Comparison of ENCODE assay signal across 20 cellular contexts in the genomic region with DNA sequence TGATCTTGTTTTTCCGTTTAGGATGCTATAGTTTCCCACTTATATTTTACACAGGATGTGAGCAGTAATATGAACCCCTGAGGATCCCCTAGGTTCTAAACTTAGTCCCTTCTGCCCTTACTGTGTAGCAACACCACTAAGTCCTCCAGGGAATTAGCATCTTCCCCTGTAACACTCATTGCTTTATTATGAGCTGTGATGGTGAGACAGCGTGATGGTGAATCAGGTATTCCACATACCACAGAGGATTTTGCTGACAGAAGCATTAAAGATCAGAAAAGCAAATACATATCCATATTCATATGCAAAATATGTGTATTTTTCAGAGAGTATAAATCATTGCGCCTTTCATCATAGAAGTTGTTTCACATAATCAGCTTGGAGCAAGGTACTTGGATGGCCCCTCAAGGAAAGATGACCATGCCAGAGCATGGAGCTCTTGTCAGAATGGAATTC.
DNase-seq lines count a peak whose midpoint lies in the region; ATAC-seq, FAIRE-seq and TF ChIP-seq lines count a peak whose summit lies in the region.
"Had no signal": no experiment of that assay in that cellular context is flagged by ENCODE, and none has a peak within 500 bp of the region (broad histone marks: within the 10 kb centered on the region; RNA-seq: fewer than 3 reads in every experiment).

No MANE protein-coding gene starts in this region.

- H3K9me3 Mint-ChIP-seq in natural killer cell treated with Interleukin-12 subunit alpha and Interleukin-12 subunit beta and Interleukin-15 and Interleukin-18, amount 100 ng/mL, for 72 hours = peaks cover 18% of the 10 kb centered on the region

- peaks cover 0 to 15% (median 11%) of the 10 kb centered on the region in 3 donors for H3K9me3 ChIP-seq in tibial artery

- H3K27ac Mint-ChIP-seq in natural killer cell treated with Interleukin-12 subunit alpha and Interleukin-12 subunit beta and Interleukin-15 and Interleukin-18, amount 100 ng/mL, for 72 hours = no peak overlapping the region
- H3K27ac Mint-ChIP-seq: activated CD8-positive, alpha-beta memory T cell treated with anti-CD3 and anti-CD28 coated beads, Interleukin-2, amount 10 ng/mL, durations not matched to agents 7 days and 5 days; activated naive CD4-positive, alpha-beta T cell treated with anti-CD3 and anti-CD28 coated beads, Interleukin-2, amount 50 U/mL, for 24 hours had no signal

- no peak for TF ChIP-seq CTCF in tibial artery (IDR thresholded peaks at IDR 0.05)

- H3K4me1 ChIP-seq in tibial artery = no peaks in the 10 kb centered on the region

- FAIRE-seq in RCC 7860 (lab: Jason Lieb, UNC) = no peak
- FAIRE-seq: D721Med, H1, islet of Langerhans had no signal

- intact Hi-C loops in tibial artery (cut with DNase I; ENCODE audit: low total_unique reads) = no loop called here

- peaks cover 0 to 13% of the 10 kb centered on the region in 2 donors for H3K27me3 Mint-ChIP-seq in natural killer cell treated with Interleukin-12 subunit alpha and Interleukin-12 subunit beta and Interleukin-15 and Interleukin-18, amount 100 ng/mL, for 72 hours
- H3K27me3 Mint-ChIP-seq: activated CD8-positive, alpha-beta memory T cell treated with anti-CD3 and anti-CD28 coated beads, Interleukin-2, amount 10 ng/mL, durations not matched to agents 7 days and 5 days had no signal

- no peaks in the 10 kb centered on the region for H3K36me3 Mint-ChIP-seq in natural killer cell treated with Interleukin-12 subunit alpha and Interleukin-12 subunit beta and Interleukin-15 and Interleukin-18, amount 100 ng/mL, for 72 hours
- H3K36me3 Mint-ChIP-seq: activated CD8-positive, alpha-beta memory T cell treated with anti-CD3 and anti-CD28 coated beads, Interleukin-2, amount 10 ng/mL, durations not matched to agents 7 days and 5 days; activated naive CD4-positive, alpha-beta T cell treated with anti-CD3 and anti-CD28 coated beads, Interleukin-2, amount 50 U/mL, for 24 hours had no signal

- no peaks in the 10 kb centered on the region for H3K36me3 ChIP-seq in tibial artery
- H3K36me3 ChIP-seq: brain microvascular endothelial cell had no signal

- no peak for DNase-seq in RCC 7860 (ENCODE audit: low spot score)
- no peak for DNase-seq in NCI-H446 treated with DMSO at 0.1 percent for 48 hours (lab: John Stamatoyannopoulos, UW)
- no peak for DNase-seq in natural killer cell treated with Interleukin-12 subunit alpha and Interleukin-12 subunit beta and Interleukin-15 and Interleukin-18, amount 100 ng/mL, for 72 hours (ENCODE audit: low spot score)
- no peak for DNase-seq in tibial artery
- DNase-seq: activated CD8-positive, alpha-beta memory T cell treated with anti-CD3 and anti-CD28 coated beads, Interleukin-2, amount 10 ng/mL, durations not matched to agents 7 days and 5 days; brain microvascular endothelial cell; dermis blood vessel endothelial cell; NCI-H1092; retina; T-helper 2 cell had no signal

- no peaks in the 10 kb centered on the region for H3K4me1 Mint-ChIP-seq in natural killer cell treated with Interleukin-12 subunit alpha and Interleukin-12 subunit beta and Interleukin-15 and Interleukin-18, amount 100 ng/mL, for 72 hours (ENCODE audit: low read depth in 2 of 2)
- H3K4me1 Mint-ChIP-seq: activated CD8-positive, alpha-beta memory T cell treated with anti-CD3 and anti-CD28 coated beads, Interleukin-2, amount 10 ng/mL, durations not matched to agents 7 days and 5 days; activated naive CD4-positive, alpha-beta T cell treated with anti-CD3 and anti-CD28 coated beads, Interleukin-2, amount 50 U/mL, for 24 hours; neural crest cell had no signal

- ATAC-seq in GM18498 (IDR thresholded peaks at IDR 0.05; ENCODE audit: unreplicated experiment) (peak; percentile 22), GM19351 (IDR thresholded peaks at IDR 0.05; ENCODE audit: unreplicated experiment) (peak; percentile 22), HG02678 (IDR thresholded peaks at IDR 0.05; ENCODE audit: unreplicated experiment) (peak; percentile 35), HG03558 (IDR thresholded peaks at IDR 0.05; ENCODE audit: extremely low read depth, unreplicated experiment) (peak; percentile 10)
- ATAC-seq in natural killer cell treated with Interleukin-12 subunit alpha and Interleukin-12 subunit beta and Interleukin-15 and Interleukin-18, amount 100 ng/mL, for 72 hours = no peak
- ATAC-seq: activated CD4-positive, CD25-positive, alpha-beta regulatory T cell treated with anti-CD3 and anti-CD28 coated beads, Interleukin-2, amount 50 U/mL, for 24 hours; activated CD8-positive, alpha-beta memory T cell treated with anti-CD3 and anti-CD28 coated beads, Interleukin-2, amount 10 ng/mL, durations not matched to agents 7 days and 5 days had no signal

- H3K4me3 Mint-ChIP-seq in natural killer cell treated with Interleukin-12 subunit alpha and Interleukin-12 subunit beta and Interleukin-15 and Interleukin-18, amount 100 ng/mL, for 72 hours = no peak overlapping the region
- H3K4me3 Mint-ChIP-seq: activated CD8-positive, alpha-beta memory T cell treated with anti-CD3 and anti-CD28 coated beads, Interleukin-2, amount 10 ng/mL, durations not matched to agents 7 days and 5 days; activated naive CD4-positive, alpha-beta T cell treated with anti-CD3 and anti-CD28 coated beads, Interleukin-2, amount 50 U/mL, for 24 hours; neural crest cell had no signal

- no peak overlapping the region for H3K27ac ChIP-seq in tibial artery
- H3K27ac ChIP-seq: brain microvascular endothelial cell had no signal

- H3K4me3 ChIP-seq in tibial artery = no peak overlapping the region

- no peaks in the 10 kb centered on the region for H3K27me3 ChIP-seq in tibial artery
- H3K27me3 ChIP-seq: brain microvascular endothelial cell had no signal

Comparison
In these comparisons a context has a peak if more than half of its experiments do, and no peak if none do; other contexts are left out.
1. ATAC-seq: peak in GM18498 (single experiment), GM19351 (single experiment), HG02678 (single experiment) and HG03558 (single experiment); none in natural killer cell treated with Interleukin-12 subunit alpha and Interleukin-12 subunit beta and Interleukin-15 and Interleukin-18, amount 100 ng/mL, for 72 hours (0 of 2).